In genomic region chr1:154941332-154941995, GRCh38 we compare ENCODE assay signal across 11 cellular contexts. TPM values are rescaled to one million over a fixed set of nuclear protein-coding genes. Genes with fewer than 3 reads are reported as not detected.
DNase-seq lines count a peak whose midpoint lies in the region; ATAC-seq, FAIRE-seq and TF ChIP-seq lines count a peak whose summit lies in the region.
"Had no signal": no experiment of that assay in that cellular context is flagged by ENCODE, and none has a peak within 500 bp of the region (broad histone marks: within the 10 kb centered on the region; RNA-seq: fewer than 3 reads in every experiment).

No MANE protein-coding gene starts in this region.

- peaks cover 2% of the 10 kb centered on the region for H3K36me3 Mint-ChIP-seq in activated CD8-positive, alpha-beta memory T cell treated with anti-CD3 and anti-CD28 coated beads, Interleukin-2, amount 10 ng/mL, durations not matched to agents 7 days and 5 days

- no peak overlapping the region for H3K4me3 ChIP-seq in SK-N-MC
- H3K4me3 ChIP-seq in esophagus (ENCODE audit: low read depth in 1 of 2, low read length in 2 of 2): no peak overlapping the region
- no peak overlapping the region for H3K4me3 ChIP-seq in stomach
- H3K4me3 ChIP-seq: SJSA1 had no signal

- H3K36me3 ChIP-seq in SK-N-MC (ENCODE audit: insufficient read depth, low read length): no peaks in the 10 kb centered on the region
- H3K36me3 ChIP-seq in esophagus (ENCODE audit: control insufficient read depth in 2 of 2, insufficient read depth in 2 of 2, low read length in 1 of 2): peaks cover 0 to 8% of the 10 kb centered on the region in 2 donors
- H3K36me3 ChIP-seq in stomach: peaks cover 7 to 24% (median 19%) of the 10 kb centered on the region in 4 donors
- H3K36me3 ChIP-seq: SJSA1 had no signal

- H3K4me3 Mint-ChIP-seq in activated CD8-positive, alpha-beta memory T cell treated with anti-CD3 and anti-CD28 coated beads, Interleukin-2, amount 10 ng/mL, durations not matched to agents 7 days and 5 days: no peak overlapping the region

- H3K4me1 Mint-ChIP-seq in activated CD8-positive, alpha-beta memory T cell treated with anti-CD3 and anti-CD28 coated beads, Interleukin-2, amount 10 ng/mL, durations not matched to agents 7 days and 5 days: peaks cover 67% of the 10 kb centered on the region

- 66 to 75% methylated on average over 5 of the region's 5 CpGs for WGBS in esophagus, 2 donors
- 33 to 44% (median 38%) methylated on average over 3 to 5 of the region's 5 CpGs for WGBS in stomach, 5 donors

- TF ChIP-seq POLR2A in stomach (IDR thresholded peaks at IDR 0.05): no peak

- TF ChIP-seq CTCF in stomach (IDR thresholded peaks at IDR 0.05): no peak

- H3K9me3 ChIP-seq in SK-N-MC (ENCODE audit: low read depth, low read length): no peaks in the 10 kb centered on the region
- H3K9me3 ChIP-seq in esophagus (ENCODE audit: control insufficient read depth in 2 of 2, insufficient read depth in 1 of 2, low read depth in 1 of 2, low read length in 1 of 2): no peaks in the 10 kb centered on the region
- H3K9me3 ChIP-seq in stomach: no peaks in the 10 kb centered on the region
- H3K9me3 ChIP-seq: SJSA1 had no signal

- H3K27ac Mint-ChIP-seq in activated CD8-positive, alpha-beta memory T cell treated with anti-CD3 and anti-CD28 coated beads, Interleukin-2, amount 10 ng/mL, durations not matched to agents 7 days and 5 days: peak overlapping the region; percentile 97

- peaks cover 8 to 16% of the 10 kb centered on the region in 2 donors for H3K4me1 ChIP-seq in esophagus (ENCODE audit: control insufficient read depth in 2 of 2, insufficient read depth in 2 of 2, low read length in 1 of 2)
- H3K4me1 ChIP-seq in stomach: peaks cover 42 to 76% (median 58%) of the 10 kb centered on the region in 4 donors

- no peak overlapping the region for H3K9ac ChIP-seq in SK-N-MC (ENCODE audit: insufficient read length)

- no peak for ATAC-seq in activated CD8-positive, alpha-beta memory T cell treated with anti-CD3 and anti-CD28 coated beads, Interleukin-2, amount 10 ng/mL, durations not matched to agents 7 days and 5 days
- ATAC-seq in HG02840 (IDR thresholded peaks at IDR 0.05; ENCODE audit: low FRiP score, unreplicated experiment): no peak

- CTCF ChIA-PET in activated CD8-positive, alpha-beta memory T cell treated with anti-CD3 and anti-CD28 coated beads, Interleukin-2, amount 10 ng/mL, durations not matched to agents 7 days and 5 days (lab: Charles Lee): interaction anchor here (1.0 to 1.8 kb wide), 7 partner anchors 7 to 382 kb away, joined by 3 to 9 read pairs (median 3); partner anchors contain the start of gene EFNA4

- no peak for FAIRE-seq in RCC 7860 (lab: Jason Lieb, UNC)
- FAIRE-seq: astrocyte had no signal

- no peak for DNase-seq in activated CD8-positive, alpha-beta memory T cell treated with anti-CD3 and anti-CD28 coated beads, Interleukin-2, amount 10 ng/mL, durations not matched to agents 7 days and 5 days
- no peak for DNase-seq in activated CD8-positive, alpha-beta memory T cell treated with anti-CD3 and anti-CD28 coated beads, Interleukin-2, amount 50 U/mL, for 48 hours
- DNase-seq in SK-N-MC (ENCODE audit: low read depth, low spot score) (no peak), stomach (peak; percentile 48), RCC 7860 (ENCODE audit: low spot score) (no peak), Ammon's horn (ENCODE audit: low spot score) (no peak)

- H3K9me3 Mint-ChIP-seq in activated CD8-positive, alpha-beta memory T cell treated with anti-CD3 and anti-CD28 coated beads, Interleukin-2, amount 10 ng/mL, durations not matched to agents 7 days and 5 days (ENCODE audit: low read depth): no peaks in the 10 kb centered on the region

- no peak for TF ChIP-seq EP300 in stomach (IDR thresholded peaks at IDR 0.05)

- no peaks in the 10 kb centered on the region for H3K27me3 ChIP-seq in esophagus (ENCODE audit: control insufficient read depth in 1 of 2, insufficient read depth in 2 of 2, low read length in 2 of 2)
- no peaks in the 10 kb centered on the region for H3K27me3 ChIP-seq in stomach
- H3K27me3 ChIP-seq: SJSA1 had no signal

- H3K27ac ChIP-seq in SK-N-MC (peak overlapping the region; percentile 90), esophagus (ENCODE audit: low read depth in 2 of 2, low read length in 1 of 2) (peak overlapping the region; percentile 29 to 80), stomach (peak overlapping the region; percentile 49 to 85 (median 71))
- H3K27ac ChIP-seq: C4-2B, SJSA1 had no signal

- intact Hi-C loops in stomach (cut with DNase I; ENCODE audit: low total_unique reads): no loop called here

- no peaks in the 10 kb centered on the region for H3K27me3 Mint-ChIP-seq in activated CD8-positive, alpha-beta memory T cell treated with anti-CD3 and anti-CD28 coated beads, Interleukin-2, amount 10 ng/mL, durations not matched to agents 7 days and 5 days

RNA-seq across cellular contexts. Expression of gene PMVK, which starts 4.9 kb away (rescaled TPM):
- total RNA-seq in activated CD8-positive, alpha-beta memory T cell treated with anti-CD3 and anti-CD28 coated beads, Interleukin-2, amount 10 ng/mL, durations not matched to agents 7 days and 5 days: 10 to 100 TPM; 43.6 to 46.8 TPM
- polyA plus RNA-seq in esophagus (10 to 100 TPM; 29.4 to 68.9 TPM), stomach (10 to 100 TPM; 37.4 to 57.1 (median 45.2) TPM)
- total RNA-seq in stomach: 10 to 100 TPM; 10.1 to 47.3 (median 36.8) TPM

RNA-seq across cellular contexts. Expression of gene PBXIP1, which starts 14.4 kb away (rescaled TPM):
- 10 to 100 TPM; 52.6 to 61.5 TPM for total RNA-seq in activated CD8-positive, alpha-beta memory T cell treated with anti-CD3 and anti-CD28 coated beads, Interleukin-2, amount 10 ng/mL, durations not matched to agents 7 days and 5 days
- polyA plus RNA-seq in esophagus: 10 to 100 TPM; 18.3 to 25.7 TPM
- total RNA-seq in stomach: 100 to 1,000 TPM in 1 of 5 donors, 10 to 100 TPM in 4; 66.5 to 123 (median 81.1) TPM
- polyA plus RNA-seq in stomach: 10 to 100 TPM; 19.7 to 59.0 (median 33.4) TPM

RNA-seq across cellular contexts. Expression of gene PYGO2, which starts 20.1 kb away (rescaled TPM):
- total RNA-seq in activated CD8-positive, alpha-beta memory T cell treated with anti-CD3 and anti-CD28 coated beads, Interleukin-2, amount 10 ng/mL, durations not matched to agents 7 days and 5 days: 10 to 100 TPM; 44.0 to 47.9 TPM
- polyA plus RNA-seq in esophagus: 10 to 100 TPM; 14.3 to 15.8 TPM
- 10 to 100 TPM in 4 of 5 donors, 1 to 10 TPM in 1; 8.1 to 75.3 (median 36.2) TPM for total RNA-seq in stomach
- 10 to 100 TPM; 12.2 to 19.8 (median 16.1) TPM for polyA plus RNA-seq in stomach

RNA-seq across cellular contexts. Expression of gene SHC1, which starts 29.1 kb away (rescaled TPM):
- 10 to 100 TPM; 48.0 to 57.4 TPM for total RNA-seq in activated CD8-positive, alpha-beta memory T cell treated with anti-CD3 and anti-CD28 coated beads, Interleukin-2, amount 10 ng/mL, durations not matched to agents 7 days and 5 days
- polyA plus RNA-seq in esophagus (10 to 100 TPM; 28.8 to 38.8 TPM), stomach (10 to 100 TPM; 43.7 to 58.8 (median 56.1) TPM)
- 10 to 100 TPM; 23.2 to 81.1 (median 59.6) TPM for total RNA-seq in stomach

RNA-seq across cellular contexts. Expression of gene CKS1B, which starts 33.0 kb away (rescaled TPM):
- total RNA-seq in activated CD8-positive, alpha-beta memory T cell treated with anti-CD3 and anti-CD28 coated beads, Interleukin-2, amount 10 ng/mL, durations not matched to agents 7 days and 5 days: 100 to 1,000 TPM; 149 to 155 TPM
- polyA plus RNA-seq in esophagus (10 to 100 TPM in 1 of 2 donors, 1 to 10 TPM in 1; 8.9 to 74.3 TPM), stomach (10 to 100 TPM; 40.9 to 73.3 (median 63.9) TPM)
- total RNA-seq in stomach: 10 to 100 TPM in 2 of 5 donors, 1 to 10 TPM in 3; 4.7 to 36.1 (median 5.2) TPM
